ENCODE assay signal across 28 cellular contexts in the genomic region with DNA sequence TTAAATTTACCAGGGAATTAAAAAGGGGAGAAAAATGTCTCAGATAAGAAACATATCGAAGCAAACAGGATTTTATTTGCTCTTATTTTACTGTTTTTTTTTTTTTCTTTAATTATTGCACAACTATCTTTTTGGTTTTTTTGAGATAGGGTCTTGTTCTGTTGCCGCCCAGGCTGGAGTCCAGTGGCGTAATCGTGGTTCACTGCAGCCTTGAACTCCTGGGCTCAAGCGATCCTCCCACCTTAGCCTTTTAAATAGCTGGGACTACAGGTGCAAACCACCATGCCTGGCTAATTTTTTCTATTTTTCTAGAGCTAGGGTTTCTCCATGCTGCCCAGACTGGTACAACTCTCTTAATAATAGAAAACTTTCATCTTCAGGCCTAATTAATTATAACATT.
"Had no signal": no experiment of that assay in that cellular context is flagged by ENCODE, and none has a peak within 500 bp of the region (broad histone marks: within the 10 kb centered on the region; RNA-seq: fewer than 3 reads in every experiment).

No MANE protein-coding gene starts in this region.

- H3K27ac ChIP-seq: KMS-11, SJCRH30 had no signal

- H3K27me3 Mint-ChIP-seq: activated CD4-positive, alpha-beta memory T cell treated with anti-CD3 and anti-CD28 coated beads for 36 hours; activated CD4-positive, alpha-beta T cell treated with anti-CD3 and anti-CD28 coated beads, Interleukin-2, amount 10 ng/mL, durations not matched to agents 24 days and 14 days; brain; central memory CD8-positive, alpha-beta T cell had no signal

- H3K4me3 ChIP-seq: SJCRH30 had no signal

- H3K9me3 ChIP-seq: SJCRH30 had no signal

- ATAC-seq: Panc1, SK-N-SH treated with all-trans-retinoic acid at 6 μM for 48 hours, WTC11 had no signal

- H3K27me3 ChIP-seq: SJCRH30 had no signal

- FAIRE-seq: astrocyte had no signal

- H3K9me3 Mint-ChIP-seq: activated CD4-positive, alpha-beta memory T cell treated with anti-CD3 and anti-CD28 coated beads for 36 hours; activated CD4-positive, alpha-beta T cell treated with anti-CD3 and anti-CD28 coated beads, Interleukin-2, amount 10 ng/mL, durations not matched to agents 24 days and 14 days; activated T-helper 1 cell treated with anti-CD3 and anti-CD28 coated beads, Interleukin-12 subunit alpha, Interleukin-12 subunit beta, Interleukin-2, Interleukin-4 antibody, amounts not matched to agents 30 ng/mL and 10 ng/mL and 1 ng/mL, durations not matched to agents 14 hours and 24 hours and 36 hours; brain; central memory CD8-positive, alpha-beta T cell; WTC11 had no signal

- H3K4me1 Mint-ChIP-seq: brain, WTC11 had no signal

- H3K27ac Mint-ChIP-seq: activated CD4-positive, alpha-beta memory T cell treated with anti-CD3 and anti-CD28 coated beads for 36 hours; activated T-helper 1 cell treated with anti-CD3 and anti-CD28 coated beads, Interleukin-12 subunit alpha, Interleukin-12 subunit beta, Interleukin-2, Interleukin-4 antibody, amounts not matched to agents 30 ng/mL and 10 ng/mL and 1 ng/mL, durations not matched to agents 14 hours and 24 hours and 36 hours; WTC11 had no signal

- H3K9ac ChIP-seq: KMS-11 had no signal

- H3K4me1 ChIP-seq: SJCRH30 had no signal

- DNase-seq: activated CD4-positive, alpha-beta memory T cell treated with anti-CD3 and anti-CD28 coated beads for 36 hours; activated CD4-positive, alpha-beta T cell treated with anti-CD3 and anti-CD28 coated beads, Interleukin-2, amount 10 ng/mL, durations not matched to agents 24 days and 14 days; activated CD4-positive, CD25-positive, alpha-beta regulatory T cell treated with anti-CD3 and anti-CD28 coated beads, Interleukin-2, amount 50 U/mL, for 72 hours; activated CD8-positive, alpha-beta memory T cell treated with anti-CD3 and anti-CD28 coated beads for 24 hours; activated naive CD4-positive, alpha-beta T cell treated with anti-CD3 and anti-CD28 coated beads, Interleukin-2, amount 50 U/mL, for 16 hours; amygdala; NCI-H1092 treated with DMSO at 0.1 percent for 48 hours; NCI-H1417 treated with DMSO at 0.1 percent for 48 hours; NCI-H1694; NCI-H2029 treated with DMSO at 0.1 percent for 48 hours; NCI-H345; NCI-H510A; NCI-H526 treated with DMSO at 0.1 percent for 48 hours; NCI-H82; OCI-M1; Right ventricle myocardium superior; RPMI8226; SJCRH30; SW 1271; T-helper 9 cell had no signal

- H3K4me3 Mint-ChIP-seq: activated CD4-positive, alpha-beta memory T cell treated with anti-CD3 and anti-CD28 coated beads for 36 hours; activated CD4-positive, alpha-beta T cell treated with anti-CD3 and anti-CD28 coated beads, Interleukin-2, amount 10 ng/mL, durations not matched to agents 24 days and 14 days; activated T-helper 1 cell treated with anti-CD3 and anti-CD28 coated beads, Interleukin-12 subunit alpha, Interleukin-12 subunit beta, Interleukin-2, Interleukin-4 antibody, amounts not matched to agents 30 ng/mL and 10 ng/mL and 1 ng/mL, durations not matched to agents 14 hours and 24 hours and 36 hours; brain; central memory CD8-positive, alpha-beta T cell; WTC11 had no signal
